In genomic region chr21:29261555-29262540, GRCh38 we compare ENCODE assay signal across 21 cellular contexts. TPM values are rescaled to one million over a fixed set of nuclear protein-coding genes. Genes with fewer than 3 reads are reported as not detected.
A peak's percentile ranks its signal among the peaks of the same experiment; 100 is the strongest.
DNase-seq lines count a peak whose midpoint lies in the region; FAIRE-seq and TF ChIP-seq lines count a peak whose summit lies in the region.
"Had no signal": no experiment of that assay in that cellular context is flagged by ENCODE, and none has a peak within 500 bp of the region (broad histone marks: within the 10 kb centered on the region; RNA-seq: fewer than 3 reads in every experiment).

No MANE protein-coding gene starts in this region.

- DNase-seq in MCF 10A (ENCODE audit: unreplicated experiment) (peak; percentile 81), breast epithelium (ENCODE audit: low spot score in 2 of 2) (no peak), astrocyte (ENCODE audit: low read depth) (no peak), islet precursor cell (peak; percentile 78), urothelium cell line (ENCODE audit: low spot score) (no peak), osteocyte (ENCODE audit: extremely low spot score, unreplicated experiment) (no peak)
- no peak for DNase-seq in activated CD8-positive, alpha-beta memory T cell treated with anti-CD3 and anti-CD28 coated beads, Interleukin-2, amount 50 U/mL, for 48 hours
- DNase-seq in activated T-helper 1 cell treated with anti-CD3 and anti-CD28 coated beads, Interleukin-12 subunit alpha, Interleukin-12 subunit beta, Interleukin-2, Interleukin-4 antibody, amounts not matched to agents 30 ng/mL and 10 ng/mL and 1 ng/mL, durations not matched to agents 14 hours and 24 hours and 36 hours (ENCODE audit: low spot score) = no peak
- DNase-seq: BE2C; CD4-positive, alpha-beta T cell; DMS53; NCI-H1105 treated with DMSO at 0.1 percent for 48 hours; NCI-H1694 treated with DMSO at 0.1 percent for 48 hours; NCI-H2107; NCI-H2227 treated with DMSO at 0.1 percent for 48 hours; NCI-H526 treated with DMSO at 0.1 percent for 48 hours; NK-92 treated with Interleukin-12 subunit alpha and Interleukin-12 subunit beta, amount 100 ng/mL, for 24 hours had no signal

- H3K4me3 Mint-ChIP-seq in MCF 10A (ENCODE audit: unreplicated experiment) = peak overlapping the region; percentile 38
- H3K4me3 Mint-ChIP-seq in astrocyte (ENCODE audit: unreplicated experiment) = no peak overlapping the region
- H3K4me3 Mint-ChIP-seq in osteocyte (ENCODE audit: unreplicated experiment) = no peak overlapping the region
- H3K4me3 Mint-ChIP-seq in activated T-helper 1 cell treated with anti-CD3 and anti-CD28 coated beads, Interleukin-12 subunit alpha, Interleukin-12 subunit beta, Interleukin-2, Interleukin-4 antibody, amounts not matched to agents 30 ng/mL and 10 ng/mL and 1 ng/mL, durations not matched to agents 14 hours and 24 hours and 36 hours = no peak overlapping the region
- H3K4me3 Mint-ChIP-seq: CD4-positive, alpha-beta T cell had no signal

- H3K9me3 Mint-ChIP-seq in MCF 10A (ENCODE audit: unreplicated experiment) = no peaks in the 10 kb centered on the region
- H3K9me3 Mint-ChIP-seq in astrocyte (ENCODE audit: unreplicated experiment) = no peaks in the 10 kb centered on the region
- H3K9me3 Mint-ChIP-seq in osteocyte (ENCODE audit: unreplicated experiment) = no peaks in the 10 kb centered on the region
- no peaks in the 10 kb centered on the region for H3K9me3 Mint-ChIP-seq in activated T-helper 1 cell treated with anti-CD3 and anti-CD28 coated beads, Interleukin-12 subunit alpha, Interleukin-12 subunit beta, Interleukin-2, Interleukin-4 antibody, amounts not matched to agents 30 ng/mL and 10 ng/mL and 1 ng/mL, durations not matched to agents 14 hours and 24 hours and 36 hours
- H3K9me3 Mint-ChIP-seq: CD4-positive, alpha-beta T cell had no signal

- no TSS peak for BruUV-seq in MCF 10A (replicated peaks; lab: Mats Ljungman, UMichigan)

- TF ChIP-seq CTCF in MCF 10A (IDR thresholded peaks at IDR 0.05; ENCODE audit: unreplicated experiment) (no peak), breast epithelium (IDR thresholded peaks at IDR 0.05) (no peak), astrocyte (IDR thresholded peaks at IDR 0.05; ENCODE audit: insufficient read depth, low read depth, low read length) (no peak), osteocyte (IDR thresholded peaks at IDR 0.05) (no peak)

- H3K4me1 Mint-ChIP-seq in MCF 10A (ENCODE audit: insufficient read depth, unreplicated experiment) (peaks cover 47% of the 10 kb centered on the region), astrocyte (ENCODE audit: low read depth, unreplicated experiment) (peaks cover 19% of the 10 kb centered on the region), osteocyte (ENCODE audit: unreplicated experiment) (peaks cover 18% of the 10 kb centered on the region)
- peaks cover 6% of the 10 kb centered on the region for H3K4me1 Mint-ChIP-seq in activated T-helper 1 cell treated with anti-CD3 and anti-CD28 coated beads, Interleukin-12 subunit alpha, Interleukin-12 subunit beta, Interleukin-2, Interleukin-4 antibody, amounts not matched to agents 30 ng/mL and 10 ng/mL and 1 ng/mL, durations not matched to agents 14 hours and 24 hours and 36 hours (ENCODE audit: low read depth)

- POLR2A ChIA-PET in MCF 10A (lab: Yijun Ruan, JAX) = interaction anchor here (0.6 to 10.3 kb wide), 30 partner anchors 8 to 188 kb away, joined by 3 to 256 read pairs (median 6); partner anchors contain the start of genes BACH1 and CCT8

- H3K4me1 ChIP-seq in breast epithelium (peaks cover 0 to 4% of the 10 kb centered on the region in 2 donors), astrocyte (ENCODE audit: insufficient read depth, low read length) (peaks cover 15% of the 10 kb centered on the region)
- H3K4me1 ChIP-seq: BE2C, HAP-1 had no signal

- H3K4me2 ChIP-seq in astrocyte (ENCODE audit: low read length) = no peak overlapping the region

- intact Hi-C loops in MCF 10A (cut with micrococcal nuclease) (no loop called here), breast epithelium (cut with DNase I; ENCODE audit: low total_unique reads) (no loop called here)
- intact Hi-C loops in activated T-helper 1 cell treated with anti-CD3 and anti-CD28 coated beads, Interleukin-12 subunit alpha, Interleukin-12 subunit beta, Interleukin-2, Interleukin-4 antibody, amounts not matched to agents 30 ng/mL and 10 ng/mL and 1 ng/mL, durations not matched to agents 14 hours and 24 hours and 36 hours (cut with micrococcal nuclease) = no loop called here

- no peaks in the 10 kb centered on the region for H3K79me2 ChIP-seq in astrocyte (ENCODE audit: insufficient read depth, low read length)

- FAIRE-seq in astrocyte (lab: Jason Lieb, UNC) = no peak
- FAIRE-seq in urothelium cell line (lab: Jason Lieb, UNC) = peak; percentile 77
- FAIRE-seq: HepG2 had no signal

- H3K27ac Mint-ChIP-seq in MCF 10A (ENCODE audit: low read depth, unreplicated experiment) = peak overlapping the region; percentile 95
- H3K27ac Mint-ChIP-seq in astrocyte (ENCODE audit: unreplicated experiment) = peak overlapping the region; percentile 56
- H3K27ac Mint-ChIP-seq in osteocyte (ENCODE audit: unreplicated experiment) = no peak overlapping the region
- H3K27ac Mint-ChIP-seq in activated T-helper 1 cell treated with anti-CD3 and anti-CD28 coated beads, Interleukin-12 subunit alpha, Interleukin-12 subunit beta, Interleukin-2, Interleukin-4 antibody, amounts not matched to agents 30 ng/mL and 10 ng/mL and 1 ng/mL, durations not matched to agents 14 hours and 24 hours and 36 hours = no peak overlapping the region
- H3K27ac Mint-ChIP-seq: CD4-positive, alpha-beta T cell had no signal

- H3K27ac ChIP-seq in breast epithelium (no peak overlapping the region), astrocyte (ENCODE audit: low read depth, low read length) (no peak overlapping the region)
- H3K27ac ChIP-seq: 22Rv1, SJSA1 had no signal

- H3K27me3 Mint-ChIP-seq in MCF 10A (ENCODE audit: insufficient read depth, unreplicated experiment) (no peaks in the 10 kb centered on the region), astrocyte (ENCODE audit: low read depth, unreplicated experiment) (no peaks in the 10 kb centered on the region), osteocyte (ENCODE audit: unreplicated experiment) (no peaks in the 10 kb centered on the region)
- peaks cover 17% of the 10 kb centered on the region for H3K27me3 Mint-ChIP-seq in activated T-helper 1 cell treated with anti-CD3 and anti-CD28 coated beads, Interleukin-12 subunit alpha, Interleukin-12 subunit beta, Interleukin-2, Interleukin-4 antibody, amounts not matched to agents 30 ng/mL and 10 ng/mL and 1 ng/mL, durations not matched to agents 14 hours and 24 hours and 36 hours (ENCODE audit: insufficient read depth)
- H3K27me3 Mint-ChIP-seq: CD4-positive, alpha-beta T cell had no signal

- H3K36me3 ChIP-seq in breast epithelium (no peaks in the 10 kb centered on the region), astrocyte (ENCODE audit: insufficient read depth, low read length) (no peaks in the 10 kb centered on the region)
- H3K36me3 ChIP-seq: BE2C, HAP-1, SJSA1 had no signal

- no peak for TF ChIP-seq POLR2A in breast epithelium (IDR thresholded peaks at IDR 0.05)

- H3K27me3 ChIP-seq in breast epithelium = no peaks in the 10 kb centered on the region
- no peaks in the 10 kb centered on the region for H3K27me3 ChIP-seq in astrocyte (ENCODE audit: insufficient read depth, low read length)
- H3K27me3 ChIP-seq: SJSA1 had no signal

- H4K20me1 ChIP-seq in astrocyte (ENCODE audit: insufficient read depth, low read length) = no peaks in the 10 kb centered on the region

- H3K36me3 Mint-ChIP-seq in MCF 10A (ENCODE audit: insufficient read depth, unreplicated experiment) (no peaks in the 10 kb centered on the region), astrocyte (ENCODE audit: low read depth, unreplicated experiment) (peaks cover 1% of the 10 kb centered on the region), osteocyte (ENCODE audit: unreplicated experiment) (no peaks in the 10 kb centered on the region)
- H3K36me3 Mint-ChIP-seq in activated T-helper 1 cell treated with anti-CD3 and anti-CD28 coated beads, Interleukin-12 subunit alpha, Interleukin-12 subunit beta, Interleukin-2, Interleukin-4 antibody, amounts not matched to agents 30 ng/mL and 10 ng/mL and 1 ng/mL, durations not matched to agents 14 hours and 24 hours and 36 hours (ENCODE audit: low read depth) = no peaks in the 10 kb centered on the region

- H3K4me3 ChIP-seq in breast epithelium = no peak overlapping the region
- no peak overlapping the region for H3K4me3 ChIP-seq in astrocyte (ENCODE audit: insufficient read depth, low read depth, low read length)
- H3K4me3 ChIP-seq: HAP-1, SJSA1 had no signal

- H3K9me3 ChIP-seq in breast epithelium (no peaks in the 10 kb centered on the region), astrocyte (ENCODE audit: insufficient read depth, low read depth, low read length) (no peaks in the 10 kb centered on the region)
- H3K9me3 ChIP-seq: BE2C, HAP-1, SJSA1 had no signal

- no peak overlapping the region for H2AFZ ChIP-seq in astrocyte (ENCODE audit: low read depth, low read length)

- CTCF ChIA-PET in MCF 10A (lab: Yijun Ruan, JAX) = interaction anchor here (0.6 to 3.0 kb wide), 4 partner anchors 82 to 267 kb away, joined by 3 to 12 read pairs (median 4); no protein-coding TSS in a partner anchor

- H3K9ac ChIP-seq in astrocyte (ENCODE audit: low read length) = no peak overlapping the region

RNA-seq across cellular contexts. Expression of gene BACH1, which starts 36.9 kb away (rescaled TPM):
- 69.3 and 76.6 TPM in 2 replicates for total RNA-seq in MCF 10A (2022)
- 10 to 100 TPM; 31.8 to 65.3 (median 42.3) TPM for total RNA-seq in breast epithelium
- total RNA-seq in astrocyte = 93.1 and 110 TPM in 2 replicates
- 93.8 and 95.0 TPM in 2 replicates for total RNA-seq in osteocyte
- 22.7 and 23.1 TPM in 2 replicates for total RNA-seq in activated T-helper 1 cell treated with anti-CD3 and anti-CD28 coated beads, Interleukin-12 subunit alpha, Interleukin-12 subunit beta, Interleukin-2, Interleukin-4 antibody, amounts not matched to agents 30 ng/mL and 10 ng/mL and 1 ng/mL, durations not matched to agents 14 hours and 24 hours and 36 hours

Comparison
In these comparisons a context has a peak if more than half of its experiments do, and no peak if none do; other contexts are left out.
1. DNase-seq: peak in MCF 10A (single experiment) and islet precursor cell (single experiment); none in breast epithelium (0 of 2), astrocyte (single experiment), urothelium cell line (single experiment), osteocyte (single experiment), activated CD8-positive, alpha-beta memory T cell treated with anti-CD3 and anti-CD28 coated beads, Interleukin-2, amount 50 U/mL, for 48 hours (single experiment) and activated T-helper 1 cell treated with anti-CD3 and anti-CD28 coated beads, Interleukin-12 subunit alpha, Interleukin-12 subunit beta, Interleukin-2, Interleukin-4 antibody, amounts not matched to agents 30 ng/mL and 10 ng/mL and 1 ng/mL, durations not matched to agents 14 hours and 24 hours and 36 hours (single experiment).
2. H3K27ac Mint-ChIP-seq: peak in MCF 10A (single experiment) and astrocyte (single experiment); none in osteocyte (single experiment) and activated T-helper 1 cell treated with anti-CD3 and anti-CD28 coated beads, Interleukin-12 subunit alpha, Interleukin-12 subunit beta, Interleukin-2, Interleukin-4 antibody, amounts not matched to agents 30 ng/mL and 10 ng/mL and 1 ng/mL, durations not matched to agents 14 hours and 24 hours and 36 hours (single experiment).